Comparison of ENCODE assay signal across 1 cellular context in the genomic region with DNA sequence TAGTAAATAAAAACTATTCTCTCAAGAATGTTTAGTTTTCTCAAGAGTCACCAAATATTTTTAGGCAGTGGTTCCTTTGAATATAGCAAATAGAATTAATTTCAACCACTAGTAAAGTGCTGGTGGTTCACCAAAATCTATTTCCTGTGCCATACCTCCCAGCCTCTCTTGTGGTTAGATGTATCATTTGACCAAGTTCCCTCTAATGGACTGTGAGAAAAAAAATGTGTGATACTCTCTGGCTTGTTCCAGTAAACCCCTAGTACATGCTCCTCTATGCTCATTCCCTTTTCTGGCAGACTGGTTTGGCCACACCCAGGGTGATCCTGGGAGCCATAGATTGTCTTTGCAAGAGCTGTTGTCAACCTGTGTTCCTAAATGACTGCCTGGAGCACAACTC.
A peak's percentile ranks its signal among the peaks of the same experiment; 100 is the strongest.
TF ChIP-seq lines count a peak whose summit lies in the region.

No MANE protein-coding gene starts in this region.

TF ChIP-seq in GM12878, 131 proteins besides CTCF, POLR2A, EP300 and RAD21 (continued from another document):
- TF ChIP-seq, protein P1, sequence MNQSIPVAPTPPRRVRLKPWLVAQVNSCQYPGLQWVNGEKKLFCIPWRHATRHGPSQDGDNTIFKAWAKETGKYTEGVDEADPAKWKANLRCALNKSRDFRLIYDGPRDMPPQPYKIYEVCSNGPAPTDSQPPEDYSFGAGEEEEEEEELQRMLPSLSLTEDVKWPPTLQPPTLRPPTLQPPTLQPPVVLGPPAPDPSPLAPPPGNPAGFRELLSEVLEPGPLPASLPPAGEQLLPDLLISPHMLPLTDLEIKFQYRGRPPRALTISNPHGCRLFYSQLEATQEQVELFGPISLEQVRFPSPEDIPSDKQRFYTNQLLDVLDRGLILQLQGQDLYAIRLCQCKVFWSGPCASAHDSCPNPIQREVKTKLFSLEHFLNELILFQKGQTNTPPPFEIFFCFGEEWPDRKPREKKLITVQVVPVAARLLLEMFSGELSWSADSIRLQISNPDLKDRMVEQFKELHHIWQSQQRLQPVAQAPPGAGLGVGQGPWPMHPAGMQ (IDR thresholded peaks at IDR 0.05; ENCODE audit: borderline replicate concordance): no peak
- TF ChIP-seq, protein P2, sequence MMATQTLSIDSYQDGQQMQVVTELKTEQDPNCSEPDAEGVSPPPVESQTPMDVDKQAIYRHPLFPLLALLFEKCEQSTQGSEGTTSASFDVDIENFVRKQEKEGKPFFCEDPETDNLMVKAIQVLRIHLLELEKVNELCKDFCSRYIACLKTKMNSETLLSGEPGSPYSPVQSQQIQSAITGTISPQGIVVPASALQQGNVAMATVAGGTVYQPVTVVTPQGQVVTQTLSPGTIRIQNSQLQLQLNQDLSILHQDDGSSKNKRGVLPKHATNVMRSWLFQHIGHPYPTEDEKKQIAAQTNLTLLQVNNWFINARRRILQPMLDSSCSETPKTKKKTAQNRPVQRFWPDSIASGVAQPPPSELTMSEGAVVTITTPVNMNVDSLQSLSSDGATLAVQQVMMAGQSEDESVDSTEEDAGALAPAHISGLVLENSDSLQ (IDR thresholded peaks at IDR 0.05): no peak
- TF ChIP-seq CBX5 (IDR thresholded peaks at IDR 0.05; ENCODE audit: low read depth) (no peak), SMC3 (IDR thresholded peaks at IDR 0.05; ENCODE audit: borderline replicate concordance, low read length) (no peak), YBX1 (IDR thresholded peaks at IDR 0.05) (no peak), MTA2 (IDR thresholded peaks at IDR 0.05; ENCODE audit: low read depth) (0 out of 2 replicates have a peak, but pooled peaks have one; percentile 29), HDGF (IDR thresholded peaks at IDR 0.05) (no peak), IKZF1 (conservative IDR thresholded peaks at IDR 0.05) (peak; percentile 52; the same call in 1 of the 2 replicates), TCF12 (IDR thresholded peaks at IDR 0.05; ENCODE audit: low read depth, low read length) (no peak), NFYA (IDR thresholded peaks at IDR 0.05; ENCODE audit: borderline replicate concordance, low read depth, low read length) (no peak), NBN (IDR thresholded peaks at IDR 0.05) (no peak), ZBED1 (IDR thresholded peaks at IDR 0.05; ENCODE audit: borderline replicate concordance) (no peak), NR2C1 (IDR thresholded peaks at IDR 0.05) (no peak), TCF7 (IDR thresholded peaks at IDR 0.05; ENCODE audit: borderline replicate concordance) (no peak), SIX5 (IDR thresholded peaks at IDR 0.05; ENCODE audit: low read depth, low read length, severe bottlenecking) (no peak), BCL11A (IDR thresholded peaks at IDR 0.05; ENCODE audit: low read depth, low read length) (no peak), ZNF207 (IDR thresholded peaks at IDR 0.05; ENCODE audit: borderline replicate concordance) (no peak)
- TF ChIP-seq, protein P3, sequence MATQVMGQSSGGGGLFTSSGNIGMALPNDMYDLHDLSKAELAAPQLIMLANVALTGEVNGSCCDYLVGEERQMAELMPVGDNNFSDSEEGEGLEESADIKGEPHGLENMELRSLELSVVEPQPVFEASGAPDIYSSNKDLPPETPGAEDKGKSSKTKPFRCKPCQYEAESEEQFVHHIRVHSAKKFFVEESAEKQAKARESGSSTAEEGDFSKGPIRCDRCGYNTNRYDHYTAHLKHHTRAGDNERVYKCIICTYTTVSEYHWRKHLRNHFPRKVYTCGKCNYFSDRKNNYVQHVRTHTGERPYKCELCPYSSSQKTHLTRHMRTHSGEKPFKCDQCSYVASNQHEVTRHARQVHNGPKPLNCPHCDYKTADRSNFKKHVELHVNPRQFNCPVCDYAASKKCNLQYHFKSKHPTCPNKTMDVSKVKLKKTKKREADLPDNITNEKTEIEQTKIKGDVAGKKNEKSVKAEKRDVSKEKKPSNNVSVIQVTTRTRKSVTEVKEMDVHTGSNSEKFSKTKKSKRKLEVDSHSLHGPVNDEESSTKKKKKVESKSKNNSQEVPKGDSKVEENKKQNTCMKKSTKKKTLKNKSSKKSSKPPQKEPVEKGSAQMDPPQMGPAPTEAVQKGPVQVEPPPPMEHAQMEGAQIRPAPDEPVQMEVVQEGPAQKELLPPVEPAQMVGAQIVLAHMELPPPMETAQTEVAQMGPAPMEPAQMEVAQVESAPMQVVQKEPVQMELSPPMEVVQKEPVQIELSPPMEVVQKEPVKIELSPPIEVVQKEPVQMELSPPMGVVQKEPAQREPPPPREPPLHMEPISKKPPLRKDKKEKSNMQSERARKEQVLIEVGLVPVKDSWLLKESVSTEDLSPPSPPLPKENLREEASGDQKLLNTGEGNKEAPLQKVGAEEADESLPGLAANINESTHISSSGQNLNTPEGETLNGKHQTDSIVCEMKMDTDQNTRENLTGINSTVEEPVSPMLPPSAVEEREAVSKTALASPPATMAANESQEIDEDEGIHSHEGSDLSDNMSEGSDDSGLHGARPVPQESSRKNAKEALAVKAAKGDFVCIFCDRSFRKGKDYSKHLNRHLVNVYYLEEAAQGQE (IDR thresholded peaks at IDR 0.05; ENCODE audit: low read depth, low read length): no peak
- TF ChIP-seq, protein P4, sequence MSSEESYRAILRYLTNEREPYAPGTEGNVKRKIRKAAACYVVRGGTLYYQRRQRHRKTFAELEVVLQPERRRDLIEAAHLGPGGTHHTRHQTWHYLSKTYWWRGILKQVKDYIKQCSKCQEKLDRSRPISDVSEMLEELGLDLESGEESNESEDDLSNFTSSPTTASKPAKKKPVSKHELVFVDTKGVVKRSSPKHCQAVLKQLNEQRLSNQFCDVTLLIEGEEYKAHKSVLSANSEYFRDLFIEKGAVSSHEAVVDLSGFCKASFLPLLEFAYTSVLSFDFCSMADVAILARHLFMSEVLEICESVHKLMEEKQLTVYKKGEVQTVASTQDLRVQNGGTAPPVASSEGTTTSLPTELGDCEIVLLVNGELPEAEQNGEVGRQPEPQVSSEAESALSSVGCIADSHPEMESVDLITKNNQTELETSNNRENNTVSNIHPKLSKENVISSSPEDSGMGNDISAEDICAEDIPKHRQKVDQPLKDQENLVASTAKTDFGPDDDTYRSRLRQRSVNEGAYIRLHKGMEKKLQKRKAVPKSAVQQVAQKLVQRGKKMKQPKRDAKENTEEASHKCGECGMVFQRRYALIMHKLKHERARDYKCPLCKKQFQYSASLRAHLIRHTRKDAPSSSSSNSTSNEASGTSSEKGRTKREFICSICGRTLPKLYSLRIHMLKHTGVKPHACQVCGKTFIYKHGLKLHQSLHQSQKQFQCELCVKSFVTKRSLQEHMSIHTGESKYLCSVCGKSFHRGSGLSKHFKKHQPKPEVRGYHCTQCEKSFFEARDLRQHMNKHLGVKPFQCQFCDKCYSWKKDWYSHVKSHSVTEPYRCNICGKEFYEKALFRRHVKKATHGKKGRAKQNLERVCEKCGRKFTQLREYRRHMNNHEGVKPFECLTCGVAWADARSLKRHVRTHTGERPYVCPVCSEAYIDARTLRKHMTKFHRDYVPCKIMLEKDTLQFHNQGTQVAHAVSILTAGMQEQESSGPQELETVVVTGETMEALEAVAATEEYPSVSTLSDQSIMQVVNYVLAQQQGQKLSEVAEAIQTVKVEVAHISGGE (CRISPR knock-in tag; IDR thresholded peaks at IDR 0.05): no peak
- TF ChIP-seq, protein P5, sequence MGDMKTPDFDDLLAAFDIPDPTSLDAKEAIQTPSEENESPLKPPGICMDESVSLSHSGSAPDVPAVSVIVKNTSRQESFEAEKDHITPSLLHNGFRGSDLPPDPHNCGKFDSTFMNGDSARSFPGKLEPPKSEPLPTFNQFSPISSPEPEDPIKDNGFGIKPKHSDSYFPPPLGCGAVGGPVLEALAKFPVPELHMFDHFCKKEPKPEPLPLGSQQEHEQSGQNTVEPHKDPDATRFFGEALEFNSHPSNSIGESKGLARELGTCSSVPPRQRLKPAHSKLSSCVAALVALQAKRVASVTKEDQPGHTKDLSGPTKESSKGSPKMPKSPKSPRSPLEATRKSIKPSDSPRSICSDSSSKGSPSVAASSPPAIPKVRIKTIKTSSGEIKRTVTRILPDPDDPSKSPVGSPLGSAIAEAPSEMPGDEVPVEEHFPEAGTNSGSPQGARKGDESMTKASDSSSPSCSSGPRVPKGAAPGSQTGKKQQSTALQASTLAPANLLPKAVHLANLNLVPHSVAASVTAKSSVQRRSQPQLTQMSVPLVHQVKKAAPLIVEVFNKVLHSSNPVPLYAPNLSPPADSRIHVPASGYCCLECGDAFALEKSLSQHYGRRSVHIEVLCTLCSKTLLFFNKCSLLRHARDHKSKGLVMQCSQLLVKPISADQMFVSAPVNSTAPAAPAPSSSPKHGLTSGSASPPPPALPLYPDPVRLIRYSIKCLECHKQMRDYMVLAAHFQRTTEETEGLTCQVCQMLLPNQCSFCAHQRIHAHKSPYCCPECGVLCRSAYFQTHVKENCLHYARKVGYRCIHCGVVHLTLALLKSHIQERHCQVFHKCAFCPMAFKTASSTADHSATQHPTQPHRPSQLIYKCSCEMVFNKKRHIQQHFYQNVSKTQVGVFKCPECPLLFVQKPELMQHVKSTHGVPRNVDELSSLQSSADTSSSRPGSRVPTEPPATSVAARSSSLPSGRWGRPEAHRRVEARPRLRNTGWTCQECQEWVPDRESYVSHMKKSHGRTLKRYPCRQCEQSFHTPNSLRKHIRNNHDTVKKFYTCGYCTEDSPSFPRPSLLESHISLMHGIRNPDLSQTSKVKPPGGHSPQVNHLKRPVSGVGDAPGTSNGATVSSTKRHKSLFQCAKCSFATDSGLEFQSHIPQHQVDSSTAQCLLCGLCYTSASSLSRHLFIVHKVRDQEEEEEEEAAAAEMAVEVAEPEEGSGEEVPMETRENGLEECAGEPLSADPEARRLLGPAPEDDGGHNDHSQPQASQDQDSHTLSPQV (IDR thresholded peaks at IDR 0.05): no peak
- TF ChIP-seq, protein P6, sequence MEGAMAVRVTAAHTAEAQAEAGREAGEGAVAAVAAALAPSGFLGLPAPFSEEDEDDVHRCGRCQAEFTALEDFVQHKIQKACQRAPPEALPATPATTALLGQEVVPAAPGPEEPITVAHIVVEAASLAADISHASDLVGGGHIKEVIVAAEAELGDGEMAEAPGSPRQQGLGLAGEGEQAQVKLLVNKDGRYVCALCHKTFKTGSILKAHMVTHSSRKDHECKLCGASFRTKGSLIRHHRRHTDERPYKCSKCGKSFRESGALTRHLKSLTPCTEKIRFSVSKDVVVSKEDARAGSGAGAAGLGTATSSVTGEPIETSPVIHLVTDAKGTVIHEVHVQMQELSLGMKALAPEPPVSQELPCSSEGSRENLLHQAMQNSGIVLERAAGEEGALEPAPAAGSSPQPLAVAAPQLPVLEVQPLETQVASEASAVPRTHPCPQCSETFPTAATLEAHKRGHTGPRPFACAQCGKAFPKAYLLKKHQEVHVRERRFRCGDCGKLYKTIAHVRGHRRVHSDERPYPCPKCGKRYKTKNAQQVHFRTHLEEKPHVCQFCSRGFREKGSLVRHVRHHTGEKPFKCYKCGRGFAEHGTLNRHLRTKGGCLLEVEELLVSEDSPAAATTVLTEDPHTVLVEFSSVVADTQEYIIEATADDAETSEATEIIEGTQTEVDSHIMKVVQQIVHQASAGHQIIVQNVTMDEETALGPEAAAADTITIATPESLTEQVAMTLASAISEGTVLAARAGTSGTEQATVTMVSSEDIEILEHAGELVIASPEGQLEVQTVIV (IDR thresholded peaks at IDR 0.05; ENCODE audit: borderline replicate concordance, partially characterized antibody): no peak
